ENCODE assay signal across 24 cellular contexts in the genomic region with DNA sequence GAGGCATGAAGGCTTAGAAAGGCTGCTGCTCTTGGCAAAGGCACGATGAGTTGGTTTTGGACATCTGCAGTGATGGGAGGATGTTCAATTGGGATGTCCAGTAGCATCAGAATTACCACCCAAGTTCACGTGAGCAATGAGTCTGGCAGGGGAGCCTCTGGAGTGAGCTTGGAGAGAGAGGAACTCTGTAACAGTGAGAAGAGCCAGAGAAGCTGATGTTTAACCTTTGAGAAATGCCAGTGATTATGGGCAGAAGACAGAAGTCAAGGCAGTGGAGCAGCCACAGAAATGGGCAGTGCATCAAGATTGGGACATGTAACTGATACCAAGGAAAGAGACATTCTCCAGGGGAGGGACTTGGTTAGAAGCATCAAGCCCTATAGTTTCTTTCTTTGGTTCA. TPM values are rescaled to one million over a fixed set of nuclear protein-coding genes. Genes with fewer than 3 reads are reported as not detected.
DNase-seq lines count a peak whose midpoint lies in the region; ATAC-seq and TF ChIP-seq lines count a peak whose summit lies in the region.
"Had no signal": no experiment of that assay in that cellular context is flagged by ENCODE, and none has a peak within 500 bp of the region (broad histone marks: within the 10 kb centered on the region; RNA-seq: fewer than 3 reads in every experiment).

No MANE protein-coding gene starts in this region.

- no peaks in the 10 kb centered on the region for H3K9me3 Mint-ChIP-seq in activated B cell treated with CpG ODN at 0.5 μM for 24 hours
- H3K9me3 Mint-ChIP-seq: CD14-positive monocyte; CD4-positive, alpha-beta T cell; CD8-positive, alpha-beta memory T cell; HFFc6 had no signal

- no peak overlapping the region for H2BK15ac ChIP-seq in mesendoderm (replicated peaks; ENCODE audit: low read depth)

- H3K36me3 Mint-ChIP-seq in activated B cell treated with CpG ODN at 0.5 μM for 24 hours (ENCODE audit: low read depth), result no peaks in the 10 kb centered on the region
- H3K36me3 Mint-ChIP-seq: CD14-positive monocyte; CD8-positive, alpha-beta memory T cell had no signal

- peak overlapping the region; percentile 46 for H3K27ac ChIP-seq in OCI-LY1 (ENCODE audit: low read depth, low read length, poor library complexity, severe bottlenecking)
- H3K27ac ChIP-seq in esophagus muscularis mucosa (replicated peaks in 1 of 4), result no peak overlapping the region
- H3K27ac ChIP-seq in skeletal muscle tissue (ENCODE audit: low read depth, low read length), result peak overlapping the region; percentile 32
- H3K27ac ChIP-seq in mesendoderm (ENCODE audit: low read depth, low read length), result no peak overlapping the region
- no peak overlapping the region for H3K27ac ChIP-seq in heart left ventricle
- H3K27ac ChIP-seq: A549; BLaER1 treated with 17β-estradiol and CSF1 and Interleukin-3, amounts not matched to agents 10 nM and 100 nM; GM23248 had no signal

- no peak for TF ChIP-seq EP300 in esophagus muscularis mucosa (IDR thresholded peaks at IDR 0.05)

- H3K79me2 ChIP-seq in OCI-LY1 (ENCODE audit: insufficient read depth, low read length), result no peaks in the 10 kb centered on the region
- no peaks in the 10 kb centered on the region for H3K79me2 ChIP-seq in mesendoderm (ENCODE audit: control insufficient read depth, insufficient read depth, low read length)

- no peak overlapping the region for H3K4me3 Mint-ChIP-seq in activated B cell treated with CpG ODN at 0.5 μM for 24 hours
- H3K4me3 Mint-ChIP-seq: CD14-positive monocyte; CD4-positive, alpha-beta T cell; CD8-positive, alpha-beta memory T cell; HFFc6 had no signal

- no peaks in the 10 kb centered on the region for H3K36me3 ChIP-seq in OCI-LY1 (ENCODE audit: insufficient read depth, low read length)
- H3K36me3 ChIP-seq in esophagus muscularis mucosa, result no peaks in the 10 kb centered on the region
- no peaks in the 10 kb centered on the region for H3K36me3 ChIP-seq in skeletal muscle tissue (ENCODE audit: control insufficient read depth in 3 of 3, insufficient read depth in 3 of 3, low read length in 3 of 3)
- H3K36me3 ChIP-seq in mesendoderm (ENCODE audit: control insufficient read depth, insufficient read depth, low read length), result no peaks in the 10 kb centered on the region
- no peaks in the 10 kb centered on the region for H3K36me3 ChIP-seq in heart left ventricle
- H3K36me3 ChIP-seq: BE2C; BLaER1 treated with 17β-estradiol and CSF1 and Interleukin-3, amounts not matched to agents 10 nM and 100 nM; HAP-1 had no signal

- peaks cover 69% of the 10 kb centered on the region for H3K4me1 ChIP-seq in OCI-LY1 (ENCODE audit: insufficient read depth, low read length, severe bottlenecking)
- peaks cover 13 to 27% (median 25%) of the 10 kb centered on the region in 4 donors for H3K4me1 ChIP-seq in esophagus muscularis mucosa
- peaks cover 31 to 38% (median 35%) of the 10 kb centered on the region in 3 donors for H3K4me1 ChIP-seq in skeletal muscle tissue (ENCODE audit: control insufficient read depth in 3 of 3, insufficient read depth in 3 of 3, low read length in 3 of 3)
- H3K4me1 ChIP-seq in mesendoderm (ENCODE audit: control insufficient read depth, low read depth, low read length), result peaks cover 7% of the 10 kb centered on the region
- H3K4me1 ChIP-seq in heart left ventricle, result peaks cover 0 to 37% (median 12%) of the 10 kb centered on the region in 12 donors
- H3K4me1 ChIP-seq: A549, HAP-1 had no signal

- H3K9me2 ChIP-seq in OCI-LY1 (ENCODE audit: low read depth, low read length), result no peaks in the 10 kb centered on the region

- TF ChIP-seq POLR2A in esophagus muscularis mucosa (IDR thresholded peaks at IDR 0.05; ENCODE audit: low read depth) (no peak), heart left ventricle (IDR thresholded peaks at IDR 0.05) (no peak)

- ATAC-seq in activated B cell treated with CpG ODN at 0.5 μM for 24 hours (ENCODE audit: low read depth), result no peak
- ATAC-seq in heart left ventricle, result no peak
- ATAC-seq: A549, GM12878 had no signal

- no peak overlapping the region for H2AK5ac ChIP-seq in mesendoderm (ENCODE audit: low read length)

- H3K9me3 ChIP-seq in OCI-LY1 (ENCODE audit: low read length), result no peaks in the 10 kb centered on the region
- H3K9me3 ChIP-seq in esophagus muscularis mucosa, result no peaks in the 10 kb centered on the region
- H3K9me3 ChIP-seq in skeletal muscle tissue (ENCODE audit: control insufficient read depth in 3 of 3, low read length in 3 of 3), result no peaks in the 10 kb centered on the region
- H3K9me3 ChIP-seq in heart left ventricle, result no peaks in the 10 kb centered on the region
- H3K9me3 ChIP-seq: A549; BE2C; BLaER1 treated with 17β-estradiol and CSF1 and Interleukin-3, amounts not matched to agents 10 nM and 100 nM; HAP-1 had no signal

- H3K4me1 Mint-ChIP-seq in activated B cell treated with CpG ODN at 0.5 μM for 24 hours, result peaks cover 63% of the 10 kb centered on the region

- CTCF ChIA-PET in activated B cell treated with CpG ODN at 0.5 μM for 24 hours (lab: Charles Lee), result interaction anchor here (1.6 to 1.8 kb wide), 2 partner anchors 30 to 77 kb away, joined by 4 to 5 read pairs; no protein-coding TSS in a partner anchor

- no peak overlapping the region for H2AFZ ChIP-seq in OCI-LY1 (ENCODE audit: low read length)
- H2AFZ ChIP-seq: GM23248 had no signal

- no peak overlapping the region for H4K5ac ChIP-seq in mesendoderm (ENCODE audit: low read length)

- POLR2A ChIA-PET in activated B cell treated with CpG ODN at 0.5 μM for 24 hours (lab: Charles Lee), result interaction anchor here (1.3 to 1.4 kb wide), 2 partner anchors 8 to 27 kb away, joined by 4 to 10 read pairs; no protein-coding TSS in a partner anchor

- no peak overlapping the region for H2BK5ac ChIP-seq in mesendoderm (ENCODE audit: low read length)

- no peaks in the 10 kb centered on the region for H3K27me3 Mint-ChIP-seq in activated B cell treated with CpG ODN at 0.5 μM for 24 hours
- H3K27me3 Mint-ChIP-seq: CD4-positive, alpha-beta T cell; CD8-positive, alpha-beta memory T cell had no signal

- H2BK120ac ChIP-seq in mesendoderm (ENCODE audit: low read depth, low read length), result no peak overlapping the region

- peak overlapping the region; percentile 9 for H3K27ac Mint-ChIP-seq in activated B cell treated with CpG ODN at 0.5 μM for 24 hours
- H3K27ac Mint-ChIP-seq: CD14-positive monocyte; CD4-positive, alpha-beta T cell; CD8-positive, alpha-beta memory T cell; HFFc6 had no signal

- H3K56ac ChIP-seq in mesendoderm (ENCODE audit: low read length), result no peak overlapping the region

- intact Hi-C loops in activated B cell treated with CpG ODN at 0.5 μM for 24 hours (cut with micrococcal nuclease) (loop anchor here (10.0 kb wide), 1 partner anchor 253 kb away; no protein-coding TSS in a partner anchor), esophagus muscularis mucosa (cut with DNase I) (loop anchor here (10.0 kb wide), 3 partner anchors 183 to 643 kb away; a partner anchor contains a TSS), heart left ventricle (cut with DNase I) (loop anchor here in 2 of 10 donors (10.0 kb wide), 2 partner anchors 77 to 763 kb away; no protein-coding TSS in a partner anchor)

- no peak for TF ChIP-seq CTCF in OCI-LY1 (IDR thresholded peaks at IDR 0.05; ENCODE audit: low read length)
- TF ChIP-seq CTCF in activated B cell treated with CpG ODN at 0.5 μM for 24 hours (IDR thresholded peaks at IDR 0.05), result no peak
- no peak for TF ChIP-seq CTCF in esophagus muscularis mucosa (IDR thresholded peaks at IDR 0.05)
- TF ChIP-seq CTCF in heart left ventricle (IDR thresholded peaks at IDR 0.05), result no peak

- DNase-seq in activated B cell treated with CpG ODN at 0.5 μM for 24 hours, result no peak
- DNase-seq in esophagus muscularis mucosa (ENCODE audit: extremely low spot score), result peak; percentile 60
- DNase-seq in COR-L47 (lab: John Stamatoyannopoulos, UW), result no peak
- DNase-seq in NCI-H2227 treated with DMSO at 0.1 percent for 48 hours (lab: John Stamatoyannopoulos, UW), result no peak
- no peak for DNase-seq in mesendoderm
- DNase-seq in heart left ventricle, result no peak
- DNase-seq: 8988T; ACHN; AML-193; BE2C; Calu3; CD4-positive, alpha-beta T cell; CD8-positive, alpha-beta memory T cell; DMS153; DND-41; GM23248; HFFc6 had no signal

- no peak overlapping the region for H3K4ac ChIP-seq in mesendoderm (ENCODE audit: low read depth, low read length)

- H3K18ac ChIP-seq in mesendoderm (ENCODE audit: low read length), result no peak overlapping the region

- no peaks in the 10 kb centered on the region for H3K27me3 ChIP-seq in OCI-LY1 (ENCODE audit: insufficient read depth, low read length)
- no peaks in the 10 kb centered on the region for H3K27me3 ChIP-seq in esophagus muscularis mucosa
- no peaks in the 10 kb centered on the region for H3K27me3 ChIP-seq in skeletal muscle tissue (ENCODE audit: control insufficient read depth in 3 of 3, insufficient read depth in 3 of 3, low read length in 3 of 3)
- H3K27me3 ChIP-seq in mesendoderm (ENCODE audit: insufficient read depth, low read length, poor library complexity), result no peaks in the 10 kb centered on the region
- no peaks in the 10 kb centered on the region for H3K27me3 ChIP-seq in heart left ventricle
- H3K27me3 ChIP-seq: BE2C; BLaER1 treated with 17β-estradiol and CSF1 and Interleukin-3, amounts not matched to agents 10 nM and 100 nM had no signal

- H3K4me3 ChIP-seq in OCI-LY1 (ENCODE audit: low read depth, low read length, poor library complexity, severe bottlenecking) (no peak overlapping the region), esophagus muscularis mucosa (no peak overlapping the region), skeletal muscle tissue (ENCODE audit: low read length in 3 of 3) (no peak overlapping the region), mesendoderm (ENCODE audit: low read length) (no peak overlapping the region), heart left ventricle (no peak overlapping the region)
- H3K4me3 ChIP-seq: A549; BLaER1 treated with 17β-estradiol and CSF1 and Interleukin-3, amounts not matched to agents 10 nM and 100 nM; GM12878; GM23248; HAP-1 had no signal

- H3K9ac ChIP-seq in OCI-LY1 (ENCODE audit: low read length) (no peak overlapping the region), skeletal muscle tissue (ENCODE audit: low read depth in 1 of 3, low read length in 3 of 3) (no peak overlapping the region), mesendoderm (ENCODE audit: low read length) (no peak overlapping the region)
- H3K9ac ChIP-seq: BLaER1 treated with 17β-estradiol and CSF1 and Interleukin-3, amounts not matched to agents 10 nM and 100 nM; GM23248 had no signal

- 95% methylated on average over 2 of the region's 2 CpGs for WGBS in esophagus muscularis mucosa
- WGBS in mesendoderm (ENCODE audit: extremely low coverage, insufficient coverage, low lambda C conversion rate), result no CpG with 5 or more reads among the region's 2 CpGs
- WGBS in heart left ventricle, 4 donors, result 77 to 84% (median 81%) methylated on average over 2 of the region's 2 CpGs

- no peak overlapping the region for H4K8ac ChIP-seq in mesendoderm (ENCODE audit: low read depth, low read length)

- H3K79me1 ChIP-seq in mesendoderm (ENCODE audit: low read length), result no peaks in the 10 kb centered on the region

- H3F3A ChIP-seq in OCI-LY1 (ENCODE audit: insufficient read depth, low read length), result no peaks in the 10 kb centered on the region

- no peak overlapping the region for H3K4me2 ChIP-seq in OCI-LY1 (ENCODE audit: low read length)
- no peak overlapping the region for H3K4me2 ChIP-seq in mesendoderm (ENCODE audit: low read length)
- H3K4me2 ChIP-seq: A549; BLaER1 treated with 17β-estradiol and CSF1 and Interleukin-3, amounts not matched to agents 10 nM and 100 nM had no signal

- no peak overlapping the region for H3K23ac ChIP-seq in mesendoderm (ENCODE audit: low read length)

- H4K20me1 ChIP-seq in OCI-LY1 (ENCODE audit: insufficient read depth, low read length), result no peaks in the 10 kb centered on the region
- H4K20me1 ChIP-seq: BLaER1 treated with 17β-estradiol and CSF1 and Interleukin-3, amounts not matched to agents 10 nM and 100 nM had no signal

RNA-seq across cellular contexts. Expression of a gene that starts 39.8 kb away (rescaled TPM):
- total RNA-seq in activated B cell treated with CpG ODN at 0.5 μM for 24 hours (200 and 243 TPM in 2 replicates), esophagus muscularis mucosa (10 to 100 TPM; 53.6 to 67.9 (median 62.9) TPM), skeletal muscle tissue (41.2 TPM), heart left ventricle (10 to 100 TPM; 29.9 to 62.5 (median 39.5) TPM)
- 561 TPM for polyA plus RNA-seq in mesendoderm (2013, experiment 1 of 2)
- 537 TPM for polyA plus RNA-seq in mesendoderm (2013, experiment 2 of 2)
- polyA plus RNA-seq in heart left ventricle, result 100 to 1,000 TPM in 1 of 2 donors, 10 to 100 TPM in 1; 82.5 to 165 TPM

RNA-seq across cellular contexts. Expression of a gene that starts 40.2 kb away (rescaled TPM):
- total RNA-seq in activated B cell treated with CpG ODN at 0.5 μM for 24 hours (51.9 and 54.4 TPM in 2 replicates), esophagus muscularis mucosa (10 to 100 TPM; 19.5 to 33.4 (median 26.2) TPM), skeletal muscle tissue (39.7 TPM), heart left ventricle (10 to 100 TPM; 13.0 to 21.6 (median 14.8) TPM)
- polyA plus RNA-seq in mesendoderm (2013, experiment 1 of 2), result 31.2 TPM
- polyA plus RNA-seq in mesendoderm (2013, experiment 2 of 2), result 31.0 TPM
- 10 to 100 TPM in 1 of 2 donors, 1 to 10 TPM in 1; 8.7 to 17.2 TPM for polyA plus RNA-seq in heart left ventricle

Comparison
In these comparisons a context has a peak if more than half of its experiments do, and no peak if none do; other contexts are left out.
1. H3K27ac ChIP-seq: peak in OCI-LY1 (single experiment) and skeletal muscle tissue (single experiment); none in esophagus muscularis mucosa (0 of 4), mesendoderm (single experiment) and heart left ventricle (0 of 12).